ENCODE assay signal across 13 cellular contexts in genomic region chr2:88855620-88856408, GRCh38.
DNase-seq lines count a peak whose midpoint lies in the region; ATAC-seq and TF ChIP-seq lines count a peak whose summit lies in the region.
"Had no signal": no experiment of that assay in that cellular context is flagged by ENCODE, and none has a peak within 500 bp of the region (broad histone marks: within the 10 kb centered on the region; RNA-seq: fewer than 3 reads in every experiment).

No MANE protein-coding gene starts in this region.

- TF ChIP-seq EP300 in tibial nerve (IDR thresholded peaks at IDR 0.05): no peak

- no peaks in the 10 kb centered on the region for H3K27me3 ChIP-seq in tibial nerve

- no peak overlapping the region for H3K27ac Mint-ChIP-seq in WTC11
- no peak overlapping the region for H3K27ac Mint-ChIP-seq in activated CD8-positive, alpha-beta T cell treated with anti-CD3 and anti-CD28 coated beads, Interleukin-2, amount 10 ng/mL, durations not matched to agents 7 days and 5 days
- H3K27ac Mint-ChIP-seq: activated CD4-positive, alpha-beta memory T cell treated with anti-CD3 and anti-CD28 coated beads for 36 hours; activated naive CD8-positive, alpha-beta T cell had no signal

- ATAC-seq in GM18517 (IDR thresholded peaks at IDR 0.05; ENCODE audit: unreplicated experiment) (peak; percentile 40), GM21423 (IDR thresholded peaks at IDR 0.05; ENCODE audit: unreplicated experiment) (peak; percentile 31), HG03095 (IDR thresholded peaks at IDR 0.05; ENCODE audit: unreplicated experiment) (peak; percentile 27), WTC11 (peak; percentile 25; the same call in 1 of the 2 replicates)
- no peak for ATAC-seq in activated CD8-positive, alpha-beta T cell treated with anti-CD3 and anti-CD28 coated beads, Interleukin-2, amount 10 ng/mL, durations not matched to agents 7 days and 5 days

- H3K27me3 Mint-ChIP-seq in WTC11 (ENCODE audit: low read depth): no peaks in the 10 kb centered on the region; the same call in 1 of the 2 replicates
- peaks cover 4% of the 10 kb centered on the region for H3K27me3 Mint-ChIP-seq in activated CD8-positive, alpha-beta T cell treated with anti-CD3 and anti-CD28 coated beads, Interleukin-2, amount 10 ng/mL, durations not matched to agents 7 days and 5 days (ENCODE audit: low read depth)

- H3K4me1 Mint-ChIP-seq in WTC11: peaks cover 35% of the 10 kb centered on the region
- H3K4me1 Mint-ChIP-seq in activated CD8-positive, alpha-beta T cell treated with anti-CD3 and anti-CD28 coated beads, Interleukin-2, amount 10 ng/mL, durations not matched to agents 7 days and 5 days (ENCODE audit: low read depth): peaks cover 6% of the 10 kb centered on the region

- POLR2A ChIA-PET in WTC11 (lab: Charles Lee): no interaction called here
- POLR2A ChIA-PET in HEK293T (lab: Yijun Ruan, JAX): no interaction called here
- POLR2A ChIA-PET in activated CD8-positive, alpha-beta T cell treated with anti-CD3 and anti-CD28 coated beads, Interleukin-2, amount 10 ng/mL, durations not matched to agents 7 days and 5 days (lab: Charles Lee): no interaction called here

- TF ChIP-seq POLR2A in tibial nerve (IDR thresholded peaks at IDR 0.05): no peak

- H3K9me3 Mint-ChIP-seq in WTC11: peaks cover 7% of the 10 kb centered on the region
- no peaks in the 10 kb centered on the region for H3K9me3 Mint-ChIP-seq in activated CD8-positive, alpha-beta T cell treated with anti-CD3 and anti-CD28 coated beads, Interleukin-2, amount 10 ng/mL, durations not matched to agents 7 days and 5 days (ENCODE audit: insufficient read depth)
- H3K9me3 Mint-ChIP-seq: activated CD4-positive, alpha-beta memory T cell treated with anti-CD3 and anti-CD28 coated beads for 36 hours had no signal

- H3K4me3 ChIP-seq in tibial nerve: no peak overlapping the region

- peaks cover 0 to 11% (median 0%) of the 10 kb centered on the region in 4 donors for H3K4me1 ChIP-seq in tibial nerve

- no peak for TF ChIP-seq CTCF in WTC11 (IDR thresholded peaks at IDR 0.05)
- TF ChIP-seq CTCF in tibial nerve (IDR thresholded peaks at IDR 0.05): no peak

- no peak overlapping the region for H3K4me3 Mint-ChIP-seq in WTC11
- H3K4me3 Mint-ChIP-seq in activated CD8-positive, alpha-beta T cell treated with anti-CD3 and anti-CD28 coated beads, Interleukin-2, amount 10 ng/mL, durations not matched to agents 7 days and 5 days: no peak overlapping the region
- H3K4me3 Mint-ChIP-seq: activated CD4-positive, alpha-beta memory T cell treated with anti-CD3 and anti-CD28 coated beads for 36 hours; activated naive CD8-positive, alpha-beta T cell had no signal

- no peaks in the 10 kb centered on the region for H3K9me3 ChIP-seq in tibial nerve

- no peaks in the 10 kb centered on the region for H3K36me3 Mint-ChIP-seq in WTC11
- H3K36me3 Mint-ChIP-seq in activated CD8-positive, alpha-beta T cell treated with anti-CD3 and anti-CD28 coated beads, Interleukin-2, amount 10 ng/mL, durations not matched to agents 7 days and 5 days (ENCODE audit: low read depth): no peaks in the 10 kb centered on the region
- H3K36me3 Mint-ChIP-seq: activated CD4-positive, alpha-beta memory T cell treated with anti-CD3 and anti-CD28 coated beads for 36 hours; activated naive CD8-positive, alpha-beta T cell had no signal

- CTCF ChIA-PET in WTC11 (lab: Charles Lee): interaction anchor here (1.2 to 1.8 kb wide), 2 partner anchors 23 to 25 kb away, joined by 4 to 7 read pairs; no protein-coding TSS in a partner anchor
- CTCF ChIA-PET in HEK293T (lab: Yijun Ruan, JAX): interaction anchor here (0.8 kb wide), 1 partner anchor 25 kb away, joined by 4 read pairs; no protein-coding TSS in a partner anchor
- CTCF ChIA-PET in activated CD8-positive, alpha-beta T cell treated with anti-CD3 and anti-CD28 coated beads, Interleukin-2, amount 10 ng/mL, durations not matched to agents 7 days and 5 days (lab: Charles Lee): interaction anchor here (1.5 kb wide), 1 partner anchor 24 kb away, joined by 10 read pairs; no protein-coding TSS in a partner anchor

- no peak overlapping the region for H3K27ac ChIP-seq in tibial nerve

- WGBS in tibial nerve, 2 donors: 58 to 68% methylated on average over 3 of the region's 3 CpGs

- DNase-seq in WTC11 (ENCODE audit: low spot score): no peak
- DNase-seq in HEK293T (ENCODE audit: extremely low spot score): no peak
- DNase-seq in AG08396 (ENCODE audit: low spot score): no peak
- DNase-seq in activated CD8-positive, alpha-beta T cell treated with anti-CD3 and anti-CD28 coated beads, Interleukin-2, amount 10 ng/mL, durations not matched to agents 7 days and 5 days: no peak
- no peak for DNase-seq in tibial nerve (ENCODE audit: low spot score in 2 of 2)
- DNase-seq: activated CD4-positive, alpha-beta memory T cell treated with anti-CD3 and anti-CD28 coated beads for 36 hours; NCI-H1105 treated with DMSO at 0.1 percent for 48 hours; NCI-H774; trophoblast cell had no signal

- no peaks in the 10 kb centered on the region for H3K36me3 ChIP-seq in tibial nerve

TF ChIP-seq in WTC11, 78 proteins besides CTCF, POLR2A, EP300 and RAD21 (continues in another document):
- TF ChIP-seq, protein P1, sequence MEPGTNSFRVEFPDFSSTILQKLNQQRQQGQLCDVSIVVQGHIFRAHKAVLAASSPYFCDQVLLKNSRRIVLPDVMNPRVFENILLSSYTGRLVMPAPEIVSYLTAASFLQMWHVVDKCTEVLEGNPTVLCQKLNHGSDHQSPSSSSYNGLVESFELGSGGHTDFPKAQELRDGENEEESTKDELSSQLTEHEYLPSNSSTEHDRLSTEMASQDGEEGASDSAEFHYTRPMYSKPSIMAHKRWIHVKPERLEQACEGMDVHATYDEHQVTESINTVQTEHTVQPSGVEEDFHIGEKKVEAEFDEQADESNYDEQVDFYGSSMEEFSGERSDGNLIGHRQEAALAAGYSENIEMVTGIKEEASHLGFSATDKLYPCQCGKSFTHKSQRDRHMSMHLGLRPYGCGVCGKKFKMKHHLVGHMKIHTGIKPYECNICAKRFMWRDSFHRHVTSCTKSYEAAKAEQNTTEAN (CRISPR knock-in tag; IDR thresholded peaks at IDR 0.05): no peak
- TF ChIP-seq, protein P2, sequence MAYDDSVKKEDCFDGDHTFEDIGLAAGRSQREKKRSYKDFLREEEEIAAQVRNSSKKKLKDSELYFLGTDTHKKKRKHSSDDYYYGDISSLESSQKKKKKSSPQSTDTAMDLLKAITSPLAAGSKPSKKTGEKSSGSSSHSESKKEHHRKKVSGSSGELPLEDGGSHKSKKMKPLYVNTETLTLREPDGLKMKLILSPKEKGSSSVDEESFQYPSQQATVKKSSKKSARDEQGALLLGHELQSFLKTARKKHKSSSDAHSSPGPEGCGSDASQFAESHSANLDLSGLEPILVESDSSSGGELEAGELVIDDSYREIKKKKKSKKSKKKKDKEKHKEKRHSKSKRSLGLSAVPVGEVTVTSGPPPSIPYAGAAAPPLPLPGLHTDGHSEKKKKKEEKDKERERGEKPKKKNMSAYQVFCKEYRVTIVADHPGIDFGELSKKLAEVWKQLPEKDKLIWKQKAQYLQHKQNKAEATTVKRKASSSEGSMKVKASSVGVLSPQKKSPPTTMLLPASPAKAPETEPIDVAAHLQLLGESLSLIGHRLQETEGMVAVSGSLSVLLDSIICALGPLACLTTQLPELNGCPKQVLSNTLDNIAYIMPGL (CRISPR knock-in tag; IDR thresholded peaks at IDR 0.05): no peak
- TF ChIP-seq GRHL2 (CRISPR knock-in tag; IDR thresholded peaks at IDR 0.05; ENCODE audit: insufficient replicate concordance, severe bottlenecking): no peak
- TF ChIP-seq CDX4 (CRISPR knock-in tag; IDR thresholded peaks at IDR 0.05; ENCODE audit: borderline replicate concordance): no peak
- no peak for TF ChIP-seq PRRX2 (CRISPR knock-in tag; IDR thresholded peaks at IDR 0.05)

TF ChIP-seq in HEK293T, 16 proteins besides CTCF, POLR2A, EP300 and RAD21:
- TF ChIP-seq BHLHE40 (IDR thresholded peaks at IDR 0.05; ENCODE audit: borderline replicate concordance): no peak
- TF ChIP-seq FOXA1 (IDR thresholded peaks at IDR 0.05): no peak
- TF ChIP-seq LEF1 (IDR thresholded peaks at IDR 0.05; ENCODE audit: borderline replicate concordance): no peak
- TF ChIP-seq HDGF (IDR thresholded peaks at IDR 0.05; ENCODE audit: borderline replicate concordance): no peak
- TF ChIP-seq ELF4 (IDR thresholded peaks at IDR 0.05): no peak
- no peak for TF ChIP-seq SP1 (IDR thresholded peaks at IDR 0.05)
- TF ChIP-seq L3MBTL2 (conservative IDR thresholded peaks at IDR 0.05): no peak
- TF ChIP-seq CTBP1 (IDR thresholded peaks at IDR 0.05; ENCODE audit: borderline replicate concordance): no peak
- TF ChIP-seq FOXM1 (IDR thresholded peaks at IDR 0.05; ENCODE audit: borderline replicate concordance): no peak
- TF ChIP-seq SUZ12 (IDR thresholded peaks at IDR 0.05): no peak
- TF ChIP-seq, protein P3, sequence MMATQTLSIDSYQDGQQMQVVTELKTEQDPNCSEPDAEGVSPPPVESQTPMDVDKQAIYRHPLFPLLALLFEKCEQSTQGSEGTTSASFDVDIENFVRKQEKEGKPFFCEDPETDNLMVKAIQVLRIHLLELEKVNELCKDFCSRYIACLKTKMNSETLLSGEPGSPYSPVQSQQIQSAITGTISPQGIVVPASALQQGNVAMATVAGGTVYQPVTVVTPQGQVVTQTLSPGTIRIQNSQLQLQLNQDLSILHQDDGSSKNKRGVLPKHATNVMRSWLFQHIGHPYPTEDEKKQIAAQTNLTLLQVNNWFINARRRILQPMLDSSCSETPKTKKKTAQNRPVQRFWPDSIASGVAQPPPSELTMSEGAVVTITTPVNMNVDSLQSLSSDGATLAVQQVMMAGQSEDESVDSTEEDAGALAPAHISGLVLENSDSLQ (IDR thresholded peaks at IDR 0.05): no peak
- TF ChIP-seq ARNT (IDR thresholded peaks at IDR 0.05): no peak
- no peak for TF ChIP-seq TARDBP (IDR thresholded peaks at IDR 0.05)
- TF ChIP-seq FOXK2 (IDR thresholded peaks at IDR 0.05): no peak
- no peak for TF ChIP-seq NFRKB (IDR thresholded peaks at IDR 0.05)
- TF ChIP-seq ZNF384 (IDR thresholded peaks at IDR 0.05): no peak
